ENCODE assay signal across 20 cellular contexts in the genomic region with DNA sequence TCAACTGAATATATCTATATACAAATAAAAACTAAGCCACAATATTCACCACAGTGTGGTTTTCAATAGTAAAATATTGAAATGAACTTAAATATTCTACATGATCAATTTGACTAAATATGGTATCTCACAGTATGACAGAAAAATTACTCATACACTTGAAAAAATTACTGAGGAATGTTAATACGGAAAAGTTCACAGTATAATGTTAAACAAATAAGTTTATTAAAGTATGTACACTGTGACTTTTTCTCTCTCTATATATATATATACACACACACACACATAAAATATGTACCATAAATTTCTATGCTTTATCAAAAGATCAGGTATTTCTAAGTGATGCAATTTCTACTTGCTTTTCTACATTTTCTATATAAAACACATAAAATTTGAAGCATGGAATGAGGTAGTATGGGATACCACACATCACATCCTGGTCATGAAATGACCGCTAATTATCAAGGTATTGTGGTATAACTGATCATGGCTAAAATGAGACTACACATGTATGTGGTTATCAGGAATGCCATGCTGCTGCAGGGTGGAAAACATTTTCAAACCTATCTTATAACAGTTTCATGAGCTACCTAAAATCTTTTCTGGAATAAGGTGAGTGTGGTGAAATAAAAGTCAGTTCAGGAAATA.
DNase-seq lines count a peak whose midpoint lies in the region; ATAC-seq, FAIRE-seq and TF ChIP-seq lines count a peak whose summit lies in the region.
"Had no signal": no experiment of that assay in that cellular context is flagged by ENCODE, and none has a peak within 500 bp of the region (broad histone marks: within the 10 kb centered on the region; RNA-seq: fewer than 3 reads in every experiment).

No MANE protein-coding gene starts in this region.

- H2AK5ac ChIP-seq in IMR-90 (ENCODE audit: low read depth, low read length): no peak overlapping the region

- H2BK20ac ChIP-seq in IMR-90 (ENCODE audit: low read depth, low read length): no peak overlapping the region

- no peak overlapping the region for H3K56ac ChIP-seq in IMR-90 (ENCODE audit: extremely low read depth, insufficient read depth, low read length)

- in situ Hi-C loops in IMR-90 (cut with MboI; ENCODE audit: low sequenced_read_pairs): no loop called here

- no peak overlapping the region for H3K4me2 ChIP-seq in IMR-90 (ENCODE audit: low read depth, low read length)
- no peak overlapping the region for H3K4me2 ChIP-seq in neural progenitor cell
- no peak overlapping the region for H3K4me2 ChIP-seq in PC-9

- TF ChIP-seq CTCF in IMR-90 (conservative IDR thresholded peaks at IDR 0.05; ENCODE audit: low read depth, low read length) (no peak), chondrocyte (IDR thresholded peaks at IDR 0.05) (no peak), neural progenitor cell (IDR thresholded peaks at IDR 0.05) (no peak), PC-9 (conservative IDR thresholded peaks at IDR 0.05) (no peak)

- H3K4me3 Mint-ChIP-seq in chondrocyte (ENCODE audit: unreplicated experiment): no peak overlapping the region
- no peak overlapping the region for H3K4me3 Mint-ChIP-seq in neural progenitor cell
- H3K4me3 Mint-ChIP-seq: CD8-positive, alpha-beta memory T cell had no signal

- no peak overlapping the region for H4K8ac ChIP-seq in IMR-90 (ENCODE audit: low read depth in 2 of 2, low read length in 2 of 2)

- H2BK5ac ChIP-seq in IMR-90 (ENCODE audit: low read depth, low read length, poor library complexity, severe bottlenecking): no peak overlapping the region

- peaks cover 5% of the 10 kb centered on the region for H3K36me3 Mint-ChIP-seq in chondrocyte (ENCODE audit: low read depth)
- peaks cover 10% of the 10 kb centered on the region for H3K36me3 Mint-ChIP-seq in neural progenitor cell
- H3K36me3 Mint-ChIP-seq: CD8-positive, alpha-beta memory T cell had no signal

- H3K4me1 Mint-ChIP-seq in chondrocyte (ENCODE audit: low read depth) (peaks cover 25% of the 10 kb centered on the region), neural progenitor cell (peaks cover 3% of the 10 kb centered on the region)
- H3K4me1 Mint-ChIP-seq: CD8-positive, alpha-beta memory T cell had no signal

- H3K27me3 Mint-ChIP-seq in chondrocyte (ENCODE audit: low read depth) (no peaks in the 10 kb centered on the region), neural progenitor cell (ENCODE audit: insufficient read depth, low read depth) (no peaks in the 10 kb centered on the region)

- H3K79me1 ChIP-seq in IMR-90 (ENCODE audit: low read depth in 1 of 2, low read length in 2 of 2): peaks cover 23 to 35% of the 10 kb centered on the region in 2 experiments

- H3K27ac Mint-ChIP-seq in chondrocyte (ENCODE audit: unreplicated experiment): peak overlapping the region; percentile 25
- no peak overlapping the region for H3K27ac Mint-ChIP-seq in neural progenitor cell
- H3K27ac Mint-ChIP-seq: CD8-positive, alpha-beta memory T cell had no signal

- H4K5ac ChIP-seq in IMR-90 (ENCODE audit: low read depth, low read length): no peak overlapping the region

- ATAC-seq in IMR-90 (ENCODE audit: low read depth) (no peak), GM21381 (IDR thresholded peaks at IDR 0.05; ENCODE audit: unreplicated experiment) (no peak)
- ATAC-seq: HCT116 had no signal

- dilution Hi-C loops in IMR-90 (cut with HindIII; ENCODE audit: low sequenced_read_pairs, unreplicated experiment): no loop called here

- BruUV-seq in IMR-90 (replicated peaks; lab: Mats Ljungman, UMichigan): no TSS peak
- no TSS peak for BruUV-seq in PC-9 (replicated peaks; lab: Mats Ljungman, UMichigan)

- POLR2A ChIA-PET in IMR-90 (lab: Charles Lee; ENCODE audit: unreplicated experiment): no interaction called here
- POLR2A ChIA-PET in PC-9 (lab: Charles Lee; ENCODE audit: unreplicated experiment): no interaction called here

- intact Hi-C loops in IMR-90 (cut with micrococcal nuclease) (no loop called here), PC-9 (cut with micrococcal nuclease; ENCODE audit: unreplicated experiment) (no loop called here)

- H4K91ac ChIP-seq in IMR-90 (ENCODE audit: insufficient read depth, low read depth, low read length): no peak overlapping the region

- no peak overlapping the region for H3K14ac ChIP-seq in IMR-90 (replicated peaks; ENCODE audit: low read depth, low read length)

- H2AFZ ChIP-seq in IMR-90 (replicated peaks; ENCODE audit: low read length, poor library complexity): no peak overlapping the region
- no peak overlapping the region for H2AFZ ChIP-seq in neural progenitor cell (replicated peaks)
- no peak overlapping the region for H2AFZ ChIP-seq in PC-9
- H2AFZ ChIP-seq: GM23248 had no signal

- no peak overlapping the region for H3K18ac ChIP-seq in IMR-90 (ENCODE audit: low read depth, low read length)

- no peaks in the 10 kb centered on the region for H3K9me3 Mint-ChIP-seq in chondrocyte (ENCODE audit: low read depth)
- no peaks in the 10 kb centered on the region for H3K9me3 Mint-ChIP-seq in neural progenitor cell

- H3K9me2 ChIP-seq in PC-9 (ENCODE audit: insufficient read depth): no peaks in the 10 kb centered on the region

- no peak for FAIRE-seq in frontal cortex (lab: Jason Lieb, UNC)

- H3K9me3 ChIP-seq in IMR-90 (ENCODE audit: control insufficient read depth, insufficient read depth, low read length) (no peaks in the 10 kb centered on the region), neural progenitor cell (ENCODE audit: low read depth) (no peaks in the 10 kb centered on the region), PC-9 (ENCODE audit: insufficient read depth, low read depth) (no peaks in the 10 kb centered on the region; the same call in 1 of the 2 replicates)

- TF ChIP-seq RAD21 in IMR-90 (IDR thresholded peaks at IDR 0.05; ENCODE audit: low read length): no peak

- no peak overlapping the region for H2BK15ac ChIP-seq in IMR-90 (ENCODE audit: low read depth, low read length)

- H3K4me1 ChIP-seq in IMR-90 (ENCODE audit: control insufficient read depth, insufficient read depth, low read length): no peaks in the 10 kb centered on the region
- H3K4me1 ChIP-seq in neural progenitor cell: no peaks in the 10 kb centered on the region
- no peaks in the 10 kb centered on the region for H3K4me1 ChIP-seq in PC-9 (replicated peaks; ENCODE audit: insufficient read depth)

- H4K20me1 ChIP-seq in IMR-90 (ENCODE audit: insufficient read depth, low read length): no peaks in the 10 kb centered on the region; the same call in 1 of the 2 replicates
- peaks cover 5% of the 10 kb centered on the region for H4K20me1 ChIP-seq in neural progenitor cell (ENCODE audit: low read depth)
- H4K20me1 ChIP-seq in PC-9 (ENCODE audit: insufficient read depth): no peaks in the 10 kb centered on the region

- no peaks in the 10 kb centered on the region; the same call in 1 of the 2 replicates for H3K36me3 ChIP-seq in IMR-90 (ENCODE audit: control insufficient read depth, insufficient read depth, low read length)
- no peaks in the 10 kb centered on the region for H3K36me3 ChIP-seq in neural progenitor cell
- no peaks in the 10 kb centered on the region; the same call in 1 of the 2 replicates for H3K36me3 ChIP-seq in PC-9 (ENCODE audit: low read depth)

- WGBS in IMR-90 (ENCODE audit: extremely low coverage in 2 of 2, insufficient read length in 1 of 2), 2 experiments: no CpG with 5 or more reads among the region's 2 CpGs

- peaks cover 5% of the 10 kb centered on the region for H3K79me2 ChIP-seq in neural progenitor cell (ENCODE audit: low read depth)
- H3K79me2 ChIP-seq in PC-9 (ENCODE audit: low read depth): peaks cover 5% of the 10 kb centered on the region; the same call in 1 of the 2 replicates

- H3K9me1 ChIP-seq in IMR-90 (ENCODE audit: insufficient read depth, low read length): peaks cover 6% of the 10 kb centered on the region; the same call in 1 of the 2 replicates

- no peak for TF ChIP-seq POLR2A in IMR-90 (IDR thresholded peaks at IDR 0.05; ENCODE audit: low read depth, low read length)

- H3K27ac ChIP-seq in IMR-90 (ENCODE audit: insufficient read depth, low read length) (no peak overlapping the region), neural progenitor cell (no peak overlapping the region), PC-9 (no peak overlapping the region)
- H3K27ac ChIP-seq: GM23248 had no signal

- H3K27me3 ChIP-seq in IMR-90 (ENCODE audit: control insufficient read depth, insufficient read depth, low read length) (no peaks in the 10 kb centered on the region), neural progenitor cell (no peaks in the 10 kb centered on the region), PC-9 (ENCODE audit: insufficient read depth, low read depth) (no peaks in the 10 kb centered on the region)

- H3K9ac ChIP-seq in IMR-90 (ENCODE audit: low read depth, low read length): no peak overlapping the region
- H3K9ac ChIP-seq in neural progenitor cell: no peak overlapping the region
- H3K9ac ChIP-seq: GM23248 had no signal

- H3K4me3 ChIP-seq in IMR-90 (ENCODE audit: insufficient read depth, low read depth, low read length): no peak overlapping the region
- no peak overlapping the region for H3K4me3 ChIP-seq in neural progenitor cell
- no peak overlapping the region for H3K4me3 ChIP-seq in PC-9
- H3K4me3 ChIP-seq: GM23248 had no signal

- H2AK9ac ChIP-seq in IMR-90 (replicated peaks; ENCODE audit: low read depth, low read length, poor library complexity): no peak overlapping the region

- H2BK120ac ChIP-seq in IMR-90 (ENCODE audit: low read depth, low read length): no peak overlapping the region

- CTCF ChIA-PET in IMR-90 (lab: Yijun Ruan, JAX) (no interaction called here), PC-9 (lab: Charles Lee) (no interaction called here)

- peak; percentile 11 for DNase-seq in Daoy (ENCODE audit: low read depth)
- peak; percentile 16 for DNase-seq in IMR-90
- DNase-seq in chondrocyte (ENCODE audit: low spot score): no peak
- DNase-seq in myocyte (ENCODE audit: low read depth): peak; percentile 13
- no peak for DNase-seq in neural progenitor cell (ENCODE audit: low spot score)
- DNase-seq in PC-9: no peak
- no peak for DNase-seq in frontal cortex (ENCODE audit: low spot score in 2 of 2)
- DNase-seq: C1 segment of cervical spinal cord; CD8-positive, alpha-beta memory T cell; GDM1; GM23248; KBM-7; NCI-H1105; NCI-H2081; NCI-H2171 treated with DMSO at 0.1 percent for 48 hours; NCI-H510A; NCI-H82; SW 1271 had no signal

- no peak overlapping the region for H3K23ac ChIP-seq in IMR-90 (ENCODE audit: low read depth, low read length)

- no peak overlapping the region for H3K4ac ChIP-seq in IMR-90 (ENCODE audit: low read depth, low read length)

- H3F3A ChIP-seq in neural progenitor cell (ENCODE audit: low read depth): no peaks in the 10 kb centered on the region
- 0 out of 2 replicates have a peak, but pooled peaks cover 3% of the 10 kb centered on the region for H3F3A ChIP-seq in PC-9 (ENCODE audit: insufficient read depth, low read depth)

TF ChIP-seq in IMR-90, 13 proteins besides CTCF, POLR2A, EP300 and RAD21 (continues in another document):
- TF ChIP-seq FOS (IDR thresholded peaks at IDR 0.05; ENCODE audit: low read depth, low read length): no peak
- TF ChIP-seq, protein P1, sequence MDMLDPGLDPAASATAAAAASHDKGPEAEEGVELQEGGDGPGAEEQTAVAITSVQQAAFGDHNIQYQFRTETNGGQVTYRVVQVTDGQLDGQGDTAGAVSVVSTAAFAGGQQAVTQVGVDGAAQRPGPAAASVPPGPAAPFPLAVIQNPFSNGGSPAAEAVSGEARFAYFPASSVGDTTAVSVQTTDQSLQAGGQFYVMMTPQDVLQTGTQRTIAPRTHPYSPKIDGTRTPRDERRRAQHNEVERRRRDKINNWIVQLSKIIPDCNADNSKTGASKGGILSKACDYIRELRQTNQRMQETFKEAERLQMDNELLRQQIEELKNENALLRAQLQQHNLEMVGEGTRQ (IDR thresholded peaks at IDR 0.05; ENCODE audit: low read depth, low read length): no peak

Comparison
In these comparisons a context has a peak if more than half of its experiments do, and no peak if none do; other contexts are left out.
1. DNase-seq: peak in Daoy (single experiment), IMR-90 (single experiment) and myocyte (single experiment); none in chondrocyte (single experiment), neural progenitor cell (single experiment), PC-9 (0 of 2) and frontal cortex (0 of 2).